Comparison of ENCODE assay signal across 12 cellular contexts in the genomic region with DNA sequence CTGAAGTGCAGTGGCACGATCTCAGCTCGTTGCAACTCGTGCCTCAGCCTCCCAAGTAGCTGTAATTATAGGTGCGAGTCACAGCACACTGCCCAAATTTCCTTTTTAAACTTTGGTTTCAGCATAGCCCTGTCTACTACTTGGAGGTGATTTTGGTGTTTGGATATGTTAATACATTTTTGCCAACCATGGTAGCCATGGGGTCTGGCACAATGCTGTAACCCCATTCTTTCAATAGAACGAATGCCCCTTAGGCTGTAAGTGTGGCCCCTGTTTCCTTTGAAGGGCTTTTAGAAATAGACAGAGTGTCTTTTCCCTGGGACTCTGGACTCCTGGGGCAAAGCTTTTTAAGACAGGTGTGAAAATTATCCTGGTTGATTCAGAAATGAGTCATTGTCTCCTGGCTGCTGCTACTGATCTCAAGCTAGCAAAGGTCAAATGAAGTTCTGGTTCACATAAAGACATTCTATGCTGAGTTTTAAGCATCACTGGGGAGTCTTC.
DNase-seq lines count a peak whose midpoint lies in the region; ATAC-seq, FAIRE-seq and TF ChIP-seq lines count a peak whose summit lies in the region.
"Had no signal": no experiment of that assay in that cellular context is flagged by ENCODE, and none has a peak within 500 bp of the region (broad histone marks: within the 10 kb centered on the region; RNA-seq: fewer than 3 reads in every experiment).

No MANE protein-coding gene starts in this region.

- H3K4me1 ChIP-seq in PC-9 (replicated peaks; ENCODE audit: insufficient read depth): peaks cover 30% of the 10 kb centered on the region

- no peaks in the 10 kb centered on the region for H3K9me3 ChIP-seq in PC-9 (ENCODE audit: insufficient read depth, low read depth)

- no peaks in the 10 kb centered on the region for H3K27me3 ChIP-seq in PC-9 (ENCODE audit: insufficient read depth, low read depth)
- H3K27me3 ChIP-seq: spleen had no signal

- no peak for FAIRE-seq in urothelium cell line (lab: Jason Lieb, UNC)
- FAIRE-seq: colon had no signal

- no peaks in the 10 kb centered on the region for H3K36me3 ChIP-seq in PC-9 (ENCODE audit: low read depth)
- H3K36me3 ChIP-seq: spleen had no signal

- intact Hi-C loops in PC-9 (cut with micrococcal nuclease; ENCODE audit: unreplicated experiment): loop anchor here (10.0 kb wide), 1 partner anchor 65 kb away; no protein-coding TSS in a partner anchor

- H3K27ac ChIP-seq in PC-9: peak overlapping the region; percentile 97

- no peaks in the 10 kb centered on the region for H3K27me3 Mint-ChIP-seq in stimulated activated naive CD8-positive, alpha-beta T cell treated with anti-CD3 and anti-CD28 coated beads, Interleukin-15, amount 100 ng/mL, for 72 hours

- CTCF ChIA-PET in PC-9 (lab: Charles Lee): interaction anchor here (0.6 kb wide), 1 partner anchor 308 kb away, joined by 5 read pairs; no protein-coding TSS in a partner anchor

- H3K9me2 ChIP-seq in PC-9 (ENCODE audit: insufficient read depth): no peaks in the 10 kb centered on the region

- H3K4me3 Mint-ChIP-seq in stimulated activated naive CD8-positive, alpha-beta T cell treated with anti-CD3 and anti-CD28 coated beads, Interleukin-15, amount 100 ng/mL, for 72 hours: no peak overlapping the region

- peak overlapping the region; percentile 65 for H3K4me2 ChIP-seq in PC-9

- POLR2A ChIA-PET in PC-9 (lab: Charles Lee; ENCODE audit: unreplicated experiment): interaction anchor here (0.6 kb wide), 1 partner anchor 176 kb away, joined by 3 read pairs; no protein-coding TSS in a partner anchor

- TF ChIP-seq CTCF in PC-9 (conservative IDR thresholded peaks at IDR 0.05): no peak

- BruUV-seq in PC-9 (replicated peaks; lab: Mats Ljungman, UMichigan): no TSS peak

- DNase-seq in stimulated activated naive CD8-positive, alpha-beta T cell treated with anti-CD3 and anti-CD28 coated beads, Interleukin-15, Interleukin-2, amounts not matched to agents 100 U/mL and 50 U/mL, for 24 hours: no peak
- DNase-seq in stimulated activated naive CD8-positive, alpha-beta T cell treated with anti-CD3 and anti-CD28 coated beads, Interleukin-15, amount 100 ng/mL, for 72 hours: no peak
- peak; percentile 23 to 88 for DNase-seq in PC-9
- DNase-seq in urothelium cell line (ENCODE audit: low spot score): peak; percentile 46
- no peak for DNase-seq in middle frontal gyrus (ENCODE audit: extremely low spot score, low spot score)
- no peak for DNase-seq in DMS 273 treated with DMSO at 0.1 percent for 48 hours (lab: John Stamatoyannopoulos, UW)
- DNase-seq: MM.1S, spleen, T-helper 9 cell had no signal

- H3K4me1 Mint-ChIP-seq in stimulated activated naive CD8-positive, alpha-beta T cell treated with anti-CD3 and anti-CD28 coated beads, Interleukin-15, amount 100 ng/mL, for 72 hours: peaks cover 13% of the 10 kb centered on the region

- H2AFZ ChIP-seq in PC-9: no peak overlapping the region; the same call in 1 of the 2 replicates

- H3K9me3 Mint-ChIP-seq in stimulated activated naive CD8-positive, alpha-beta T cell treated with anti-CD3 and anti-CD28 coated beads, Interleukin-15, amount 100 ng/mL, for 72 hours: peaks cover 0 to 7% of the 10 kb centered on the region in 2 donors

- H3K27ac Mint-ChIP-seq in stimulated activated naive CD8-positive, alpha-beta T cell treated with anti-CD3 and anti-CD28 coated beads, Interleukin-15, amount 100 ng/mL, for 72 hours: no peak overlapping the region

- no peak overlapping the region for H3K4me3 ChIP-seq in PC-9
- H3K4me3 ChIP-seq: spleen had no signal

- peaks cover 26% of the 10 kb centered on the region for H3F3A ChIP-seq in PC-9 (ENCODE audit: insufficient read depth, low read depth)

- H3K79me2 ChIP-seq in PC-9 (ENCODE audit: low read depth): no peaks in the 10 kb centered on the region

- peak; percentile 75 for ATAC-seq in stimulated activated naive CD8-positive, alpha-beta T cell treated with anti-CD3 and anti-CD28 coated beads, Interleukin-15, Interleukin-2, amounts not matched to agents 100 U/mL and 50 U/mL, for 24 hours
- ATAC-seq in stimulated activated naive CD8-positive, alpha-beta T cell treated with anti-CD3 and anti-CD28 coated beads, Interleukin-15, amount 100 ng/mL, for 72 hours: no peak
- ATAC-seq in esophagus mucosa: peak; percentile 73
- no peak for ATAC-seq in HG02938 (IDR thresholded peaks at IDR 0.05; ENCODE audit: unreplicated experiment)

- H4K20me1 ChIP-seq in PC-9 (ENCODE audit: insufficient read depth): no peaks in the 10 kb centered on the region

Comparison
In these comparisons a context has a peak if more than half of its experiments do, and no peak if none do; other contexts are left out.
1. ATAC-seq: peak in stimulated activated naive CD8-positive, alpha-beta T cell treated with anti-CD3 and anti-CD28 coated beads, Interleukin-15, Interleukin-2, amounts not matched to agents 100 U/mL and 50 U/mL, for 24 hours (single experiment) and esophagus mucosa (single experiment); none in stimulated activated naive CD8-positive, alpha-beta T cell treated with anti-CD3 and anti-CD28 coated beads, Interleukin-15, amount 100 ng/mL, for 72 hours (single experiment) and HG02938 (single experiment).
2. DNase-seq: peak in PC-9 (2 of 2) and urothelium cell line (single experiment); none in stimulated activated naive CD8-positive, alpha-beta T cell treated with anti-CD3 and anti-CD28 coated beads, Interleukin-15, Interleukin-2, amounts not matched to agents 100 U/mL and 50 U/mL, for 24 hours (single experiment), stimulated activated naive CD8-positive, alpha-beta T cell treated with anti-CD3 and anti-CD28 coated beads, Interleukin-15, amount 100 ng/mL, for 72 hours (0 of 2), middle frontal gyrus (single experiment) and DMS 273 treated with DMSO at 0.1 percent for 48 hours (single experiment).